20 cellular contexts compared by ENCODE assay signal in genomic region chr5:9411142-9411541, GRCh38.
"Had no signal": no experiment of that assay in that cellular context is flagged by ENCODE, and none has a peak within 500 bp of the region (broad histone marks: within the 10 kb centered on the region; RNA-seq: fewer than 3 reads in every experiment).

No MANE protein-coding gene starts in this region.

- H3K9ac ChIP-seq: parathyroid adenoma had no signal

- FAIRE-seq: colon had no signal

- H3K36me3 ChIP-seq: gastroesophageal sphincter, heart left ventricle, right atrium auricular region, sigmoid colon, spleen, stomach, thyroid gland had no signal

- H3K79me2 ChIP-seq: parathyroid adenoma had no signal

- H2AFZ ChIP-seq: parathyroid adenoma had no signal

- H3K9me3 ChIP-seq: gastroesophageal sphincter, heart left ventricle, right atrium auricular region, sigmoid colon, spleen, stomach, thyroid gland had no signal

- H3K27ac ChIP-seq: dorsolateral prefrontal cortex, foreskin keratinocyte, gastroesophageal sphincter, heart left ventricle, parathyroid adenoma, right atrium auricular region, sigmoid colon, spleen, stomach, thyroid gland had no signal

- DNase-seq: central memory CD4-positive, alpha-beta T cell; dorsolateral prefrontal cortex; effector CD4-positive, alpha-beta T cell; foreskin keratinocyte; heart left ventricle; hippocampal formation; kidney glomerular epithelial cell; left colon; left ventricle myocardium superior; natural killer cell; sigmoid colon; spleen; stimulated activated CD4-positive, alpha-beta T cell treated with anti-CD3 and anti-CD28 coated beads, Interleukin-4, amount 100 ng/mL, for 4 hours; stimulated activated naive CD4-positive, alpha-beta T cell; stomach; thyroid gland had no signal

- H3K27me3 ChIP-seq: dorsolateral prefrontal cortex, foreskin keratinocyte, gastroesophageal sphincter, heart left ventricle, right atrium auricular region, sigmoid colon, spleen, stomach, thyroid gland had no signal

- H3K4me3 ChIP-seq: dorsolateral prefrontal cortex, gastroesophageal sphincter, heart left ventricle, right atrium auricular region, sigmoid colon, spleen, stomach, thyroid gland had no signal

- H3K4me1 ChIP-seq: foreskin keratinocyte, gastroesophageal sphincter, parathyroid adenoma, right atrium auricular region, sigmoid colon, spleen, stomach, thyroid gland had no signal
